In the genomic region with DNA sequence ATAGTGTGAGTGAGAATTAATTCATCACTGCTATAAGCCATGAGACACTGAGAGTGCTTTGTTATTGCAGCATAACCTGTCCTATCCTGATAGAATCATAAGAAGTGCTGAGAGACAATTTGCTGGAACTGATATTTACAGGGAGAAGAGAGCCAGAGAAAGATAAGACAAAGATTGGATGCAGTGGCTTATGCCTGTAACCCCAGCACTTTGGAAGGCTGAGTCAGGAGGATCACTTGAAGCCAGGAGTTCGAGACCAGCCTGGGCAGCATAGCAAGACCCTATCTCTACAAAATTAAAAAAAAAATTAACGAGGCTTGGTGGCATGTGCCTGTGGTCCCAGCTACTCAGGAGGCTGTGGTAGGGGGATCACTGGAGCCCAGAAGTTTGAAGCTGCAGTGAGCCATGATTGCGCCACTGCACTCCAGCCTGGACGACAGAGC, we compare ENCODE assay signal across 10 cellular contexts. TPM values are rescaled to one million over a fixed set of nuclear protein-coding genes. Genes with fewer than 3 reads are reported as not detected.
A peak's percentile ranks its signal among the peaks of the same experiment; 100 is the strongest.
DNase-seq lines count a peak whose midpoint lies in the region; ATAC-seq and TF ChIP-seq lines count a peak whose summit lies in the region.
"Had no signal": no experiment of that assay in that cellular context is flagged by ENCODE, and none has a peak within 500 bp of the region (broad histone marks: within the 10 kb centered on the region; RNA-seq: fewer than 3 reads in every experiment).

No MANE protein-coding gene starts in this region.

- peaks cover 45% of the 10 kb centered on the region for H3K4me1 ChIP-seq in CD8-positive, alpha-beta memory T cell (ENCODE audit: insufficient read depth, low read length)
- H3K4me1 ChIP-seq in OCI-LY1 (ENCODE audit: insufficient read depth, low read length, severe bottlenecking) (peaks cover 31% of the 10 kb centered on the region), skeletal muscle tissue (ENCODE audit: control insufficient read depth in 3 of 3, insufficient read depth in 3 of 3, low read length in 3 of 3) (peaks cover 14 to 28% (median 18%) of the 10 kb centered on the region in 3 donors)

- no peaks in the 10 kb centered on the region for H3F3A ChIP-seq in OCI-LY1 (ENCODE audit: insufficient read depth, low read length)

- POLR2A ChIA-PET in CD8-positive, alpha-beta memory T cell (lab: Charles Lee), result interaction anchor here (0.5 kb wide), 1 partner anchor 173 kb away, joined by 8 read pairs; no protein-coding TSS in a partner anchor

- no peaks in the 10 kb centered on the region for H3K27me3 Mint-ChIP-seq in CD8-positive, alpha-beta memory T cell
- no peaks in the 10 kb centered on the region for H3K27me3 Mint-ChIP-seq in dendritic cell treated with granulocyte-macrophage colony-stimulating factor and Interleukin-4, amounts not matched to agents 40 ng/mL and 50 ng/mL, for 4 days

- no peaks in the 10 kb centered on the region for H3K27me3 ChIP-seq in CD8-positive, alpha-beta memory T cell (ENCODE audit: insufficient read depth, low read length, poor library complexity, severe bottlenecking)
- H3K27me3 ChIP-seq in OCI-LY1 (ENCODE audit: insufficient read depth, low read length) (no peaks in the 10 kb centered on the region), skeletal muscle tissue (ENCODE audit: control insufficient read depth in 3 of 3, insufficient read depth in 3 of 3, low read length in 3 of 3) (no peaks in the 10 kb centered on the region)

- H3K9ac ChIP-seq in OCI-LY1 (ENCODE audit: low read length), result peak overlapping the region; percentile 35; the same call in 1 of the 2 replicates
- H3K9ac ChIP-seq in skeletal muscle tissue (ENCODE audit: low read depth in 1 of 3, low read length in 3 of 3), result no peak overlapping the region

- H3K4me2 ChIP-seq in OCI-LY1 (ENCODE audit: low read length), result peak overlapping the region; percentile 51

- H3K9me3 ChIP-seq in CD8-positive, alpha-beta memory T cell (ENCODE audit: low read length), result no peaks in the 10 kb centered on the region
- no peaks in the 10 kb centered on the region for H3K9me3 ChIP-seq in OCI-LY1 (ENCODE audit: low read length)
- H3K9me3 ChIP-seq in skeletal muscle tissue (ENCODE audit: control insufficient read depth in 3 of 3, low read length in 3 of 3), result no peaks in the 10 kb centered on the region

- H3K27ac Mint-ChIP-seq in CD8-positive, alpha-beta memory T cell, result peak overlapping the region in 7 of 8 donors; percentile 84 to 96 (median 88)
- H3K27ac Mint-ChIP-seq in dendritic cell treated with granulocyte-macrophage colony-stimulating factor and Interleukin-4, amounts not matched to agents 40 ng/mL and 50 ng/mL, for 4 days, result peak overlapping the region; percentile 92
- H3K27ac Mint-ChIP-seq: H9 had no signal

- no peak for ATAC-seq in HG03045 (IDR thresholded peaks at IDR 0.05; ENCODE audit: unreplicated experiment)

- CTCF ChIA-PET in CD8-positive, alpha-beta memory T cell (lab: Charles Lee), result no interaction called here

- no peaks in the 10 kb centered on the region for H3K9me2 ChIP-seq in OCI-LY1 (ENCODE audit: low read depth, low read length)

- no peaks in the 10 kb centered on the region for H4K20me1 ChIP-seq in OCI-LY1 (ENCODE audit: insufficient read depth, low read length)

- no peak for TF ChIP-seq CTCF in OCI-LY1 (IDR thresholded peaks at IDR 0.05; ENCODE audit: low read length)

- no peak for DNase-seq in CD8-positive, alpha-beta memory T cell
- DNase-seq in cerebellar cortex (ENCODE audit: low spot score), result no peak
- DNase-seq in NCI-H774 (lab: John Stamatoyannopoulos, UW), result no peak
- no peak for DNase-seq in UCSD-AML1 (lab: John Stamatoyannopoulos, UW; ENCODE audit: unreplicated experiment)
- DNase-seq: NCI-H1105 had no signal

- no peaks in the 10 kb centered on the region for H3K36me3 Mint-ChIP-seq in CD8-positive, alpha-beta memory T cell
- peaks cover 8% of the 10 kb centered on the region for H3K36me3 Mint-ChIP-seq in dendritic cell treated with granulocyte-macrophage colony-stimulating factor and Interleukin-4, amounts not matched to agents 40 ng/mL and 50 ng/mL, for 4 days (ENCODE audit: low read depth)

- no peaks in the 10 kb centered on the region for H3K36me3 ChIP-seq in CD8-positive, alpha-beta memory T cell (ENCODE audit: insufficient read depth, low read length)
- H3K36me3 ChIP-seq in OCI-LY1 (ENCODE audit: insufficient read depth, low read length) (no peaks in the 10 kb centered on the region), skeletal muscle tissue (ENCODE audit: control insufficient read depth in 3 of 3, insufficient read depth in 3 of 3, low read length in 3 of 3) (no peaks in the 10 kb centered on the region)

- peak overlapping the region; percentile 36 for H3K27ac ChIP-seq in CD8-positive, alpha-beta memory T cell (ENCODE audit: low read depth, low read length)
- peak overlapping the region; percentile 57 for H3K27ac ChIP-seq in OCI-LY1 (ENCODE audit: low read depth, low read length, poor library complexity, severe bottlenecking)
- H3K27ac ChIP-seq in skeletal muscle tissue (ENCODE audit: low read depth, low read length), result peak overlapping the region; percentile 71

- no peaks in the 10 kb centered on the region for H3K79me2 ChIP-seq in OCI-LY1 (ENCODE audit: insufficient read depth, low read length)

- intact Hi-C loops in dendritic cell treated with granulocyte-macrophage colony-stimulating factor and Interleukin-4, amounts not matched to agents 40 ng/mL and 50 ng/mL, for 4 days (cut with micrococcal nuclease), result loop anchor here (1.0 to 5.0 kb wide), 4 partner anchors 15 to 85 kb away; a partner anchor contains a TSS

- peak overlapping the region; percentile 57 for H3K4me3 ChIP-seq in CD8-positive, alpha-beta memory T cell (ENCODE audit: low read length)
- no peak overlapping the region for H3K4me3 ChIP-seq in OCI-LY1 (ENCODE audit: low read depth, low read length, poor library complexity, severe bottlenecking)
- H3K4me3 ChIP-seq in skeletal muscle tissue (ENCODE audit: low read length in 3 of 3), result peak overlapping the region in 2 of 3 donors; percentile 69 to 75

- peaks cover 69 to 93% (median 88%) of the 10 kb centered on the region in 3 donors for H3K4me1 Mint-ChIP-seq in CD8-positive, alpha-beta memory T cell
- H3K4me1 Mint-ChIP-seq in dendritic cell treated with granulocyte-macrophage colony-stimulating factor and Interleukin-4, amounts not matched to agents 40 ng/mL and 50 ng/mL, for 4 days (ENCODE audit: low read depth), result peaks cover 87% of the 10 kb centered on the region

- no peaks in the 10 kb centered on the region for H3K9me3 Mint-ChIP-seq in CD8-positive, alpha-beta memory T cell
- no peaks in the 10 kb centered on the region for H3K9me3 Mint-ChIP-seq in dendritic cell treated with granulocyte-macrophage colony-stimulating factor and Interleukin-4, amounts not matched to agents 40 ng/mL and 50 ng/mL, for 4 days
- H3K9me3 Mint-ChIP-seq: H9 had no signal

- no peak overlapping the region for H2AFZ ChIP-seq in OCI-LY1 (ENCODE audit: low read length)

- H3K4me3 Mint-ChIP-seq in CD8-positive, alpha-beta memory T cell, result peak overlapping the region; percentile 70 to 87 (median 82)
- peak overlapping the region; percentile 53 for H3K4me3 Mint-ChIP-seq in dendritic cell treated with granulocyte-macrophage colony-stimulating factor and Interleukin-4, amounts not matched to agents 40 ng/mL and 50 ng/mL, for 4 days
- H3K4me3 Mint-ChIP-seq: H9 had no signal

RNA-seq across cellular contexts. Expression of a gene that starts 3.0 kb away (rescaled TPM):
- 1 to 10 TPM; 4.3 to 4.5 TPM for total RNA-seq in CD8-positive, alpha-beta memory T cell
- 9.2 TPM for polyA plus RNA-seq in CD8-positive, alpha-beta memory T cell
- total RNA-seq in skeletal muscle tissue, result 2.1 TPM
